17 cellular contexts compared by ENCODE assay signal in the genomic region with DNA sequence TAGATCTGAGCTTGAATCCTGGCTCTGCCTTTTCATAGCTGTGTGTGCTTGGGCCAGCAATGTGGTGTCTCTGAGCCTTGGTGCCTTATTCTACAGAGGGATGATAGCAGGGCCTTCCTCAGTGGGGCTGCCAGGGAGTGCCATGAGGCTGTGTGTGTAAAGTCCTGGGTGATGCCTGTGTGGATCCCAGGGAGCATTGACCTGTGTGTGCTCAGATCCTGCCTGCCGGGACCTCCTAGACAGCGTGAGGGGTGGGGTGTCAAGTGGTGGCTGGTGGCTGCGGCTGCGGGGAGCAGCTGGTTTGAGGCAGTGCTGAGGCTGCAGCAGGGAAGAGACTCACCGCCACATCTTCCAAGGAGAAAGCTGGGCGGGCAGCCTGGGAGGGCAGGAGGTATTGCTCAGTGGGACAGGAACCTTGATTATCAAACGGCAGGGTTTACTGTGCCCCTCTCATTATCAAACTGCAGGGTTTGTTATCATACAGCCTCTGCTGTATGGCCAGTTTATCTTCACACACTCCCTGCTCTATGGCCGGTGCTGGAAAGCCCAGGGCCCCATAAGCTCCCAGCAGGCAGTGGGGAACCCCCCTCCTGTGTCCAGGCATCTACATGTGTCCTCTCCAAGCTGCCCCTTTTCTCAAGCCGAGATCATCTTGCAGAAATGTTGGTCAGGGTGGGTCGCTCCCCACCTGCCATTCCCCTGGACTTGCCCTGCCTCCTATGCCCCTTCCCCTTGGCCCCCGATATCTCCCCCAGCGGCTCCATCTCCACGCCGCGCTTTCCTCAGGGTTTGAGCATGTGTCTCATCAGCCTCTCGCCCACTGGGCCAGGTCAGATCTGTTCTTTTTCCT. TPM values are rescaled to one million over a fixed set of nuclear protein-coding genes. Genes with fewer than 3 reads are reported as not detected.
A peak's percentile ranks its signal among the peaks of the same experiment; 100 is the strongest.
DNase-seq lines count a peak whose midpoint lies in the region; ATAC-seq and TF ChIP-seq lines count a peak whose summit lies in the region.
"Had no signal": no experiment of that assay in that cellular context is flagged by ENCODE, and none has a peak within 500 bp of the region (broad histone marks: within the 10 kb centered on the region; RNA-seq: fewer than 3 reads in every experiment).

No MANE protein-coding gene starts in this region.

- CTCF ChIA-PET in Caco-2 (lab: Charles Lee), result interaction anchor here (1.3 kb wide), 1 partner anchor 543 kb away, joined by 3 read pairs; no protein-coding TSS in a partner anchor
- CTCF ChIA-PET in activated CD8-positive, alpha-beta T cell treated with anti-CD3 and anti-CD28 coated beads, Interleukin-2, amount 10 ng/mL, durations not matched to agents 7 days and 5 days (lab: Charles Lee), result interaction anchor here (1.2 to 2.3 kb wide), 3 partner anchors 12 to 402 kb away, joined by 3 to 7 read pairs (median 4); no protein-coding TSS in a partner anchor
- CTCF ChIA-PET in HEK293T (lab: Yijun Ruan, JAX), result no interaction called here

- H4K20me1 ChIP-seq in BLaER1 treated with 17β-estradiol and CSF1 and Interleukin-3, amounts not matched to agents 10 nM and 100 nM, result peaks cover 0 to 26% (median 0%) of the 10 kb centered on the region in 11 experiments; a peak in 5 of 22 replicates

- H3K36me3 ChIP-seq in BLaER1 treated with 17β-estradiol and CSF1 and Interleukin-3, amounts not matched to agents 10 nM and 100 nM, result no peaks in the 10 kb centered on the region
- no peaks in the 10 kb centered on the region; the same call in none of the 2 replicates for H3K36me3 ChIP-seq in Caco-2 (ENCODE audit: control insufficient read depth, insufficient read depth, low read length)
- no peaks in the 10 kb centered on the region for H3K36me3 ChIP-seq in mucosa of descending colon (ENCODE audit: low read depth)
- H3K36me3 ChIP-seq: heart left ventricle, left ventricle myocardium inferior, stomach had no signal

- intact Hi-C loops in Caco-2 (cut with micrococcal nuclease; ENCODE audit: unreplicated experiment), result no loop called here
- intact Hi-C loops in mucosa of descending colon (cut with DNase I, micrococcal nuclease), result no loop called here

- H3K4me2 ChIP-seq in BLaER1 treated with 17β-estradiol and CSF1 and Interleukin-3, amounts not matched to agents 10 nM and 100 nM, result peak overlapping the region; percentile 68 to 100 (median 98)

- H3K27me3 Mint-ChIP-seq in Caco-2 (ENCODE audit: insufficient read depth, unreplicated experiment), result no peaks in the 10 kb centered on the region
- peaks cover 5% of the 10 kb centered on the region for H3K27me3 Mint-ChIP-seq in activated CD8-positive, alpha-beta T cell treated with anti-CD3 and anti-CD28 coated beads, Interleukin-2, amount 10 ng/mL, durations not matched to agents 7 days and 5 days (ENCODE audit: low read depth)
- H3K27me3 Mint-ChIP-seq: naive thymus-derived CD8-positive, alpha-beta T cell had no signal

- H3K9ac ChIP-seq in BLaER1 treated with 17β-estradiol and CSF1 and Interleukin-3, amounts not matched to agents 10 nM and 100 nM, result peak overlapping the region in 3 of 11 experiments; percentile 11 to 37 (median 20); a peak in 2 of 22 replicates

- no peak overlapping the region for H3K4me3 ChIP-seq in BLaER1 treated with 17β-estradiol and CSF1 and Interleukin-3, amounts not matched to agents 10 nM and 100 nM
- H3K4me3 ChIP-seq in Caco-2 (ENCODE audit: low read depth, low read length), result no peak overlapping the region
- no peak overlapping the region for H3K4me3 ChIP-seq in mucosa of descending colon
- H3K4me3 ChIP-seq: heart left ventricle, left ventricle myocardium inferior, stomach had no signal

- peak overlapping the region in 7 of 11 experiments; percentile 38 to 90 (median 80); a peak in 12 of 22 replicates for H3K27ac ChIP-seq in BLaER1 treated with 17β-estradiol and CSF1 and Interleukin-3, amounts not matched to agents 10 nM and 100 nM
- H3K27ac ChIP-seq: heart left ventricle, left ventricle myocardium inferior, stomach had no signal

- POLR2A ChIA-PET in Caco-2 (lab: Charles Lee), result no interaction called here
- POLR2A ChIA-PET in activated CD8-positive, alpha-beta T cell treated with anti-CD3 and anti-CD28 coated beads, Interleukin-2, amount 10 ng/mL, durations not matched to agents 7 days and 5 days (lab: Charles Lee), result interaction anchor here (0.5 to 3.7 kb wide), 4 partner anchors 10 to 20 kb away, joined by 3 to 18 read pairs (median 4); no protein-coding TSS in a partner anchor
- POLR2A ChIA-PET in HEK293T (lab: Yijun Ruan, JAX), result no interaction called here

- H3K4me1 ChIP-seq in BLaER1 treated with 17β-estradiol and CSF1 and Interleukin-3, amounts not matched to agents 10 nM and 100 nM, result peaks cover 93 to 100% (median 99%) of the 10 kb centered on the region in 10 experiments
- H3K4me1 ChIP-seq in Caco-2 (peaks cover 8% of the 10 kb centered on the region; the same call in 1 of the 2 replicates), mucosa of descending colon (ENCODE audit: low read depth) (peaks cover 37% of the 10 kb centered on the region)

- H3K27me3 ChIP-seq in BLaER1 treated with 17β-estradiol and CSF1 and Interleukin-3, amounts not matched to agents 10 nM and 100 nM, result no peaks in the 10 kb centered on the region; a peak in 1 of 22 replicates
- H3K27me3 ChIP-seq in Caco-2 (replicated peaks; ENCODE audit: control insufficient read depth, insufficient read depth, low read length), result no peaks in the 10 kb centered on the region
- H3K27me3 ChIP-seq: heart left ventricle, stomach had no signal

- DNase-seq in Caco-2, result peak in 1 of 2 experiments; percentile 26
- no peak for DNase-seq in activated CD8-positive, alpha-beta T cell treated with anti-CD3 and anti-CD28 coated beads, Interleukin-2, amount 10 ng/mL, durations not matched to agents 7 days and 5 days
- DNase-seq in mucosa of descending colon, result peak in 2 of 3 donors; percentile 21 to 40
- no peak for DNase-seq in KG1 (lab: John Stamatoyannopoulos, UW)
- no peak for DNase-seq in HEK293T (ENCODE audit: extremely low spot score)
- DNase-seq: activated B cell treated with CpG ODN at 0.5 μM for 24 hours; GDM1; left ventricle myocardium inferior; naive thymus-derived CD8-positive, alpha-beta T cell; NCI-H1092 treated with DMSO at 0.1 percent for 48 hours; NCI-H226; stomach had no signal

- peak overlapping the region; percentile 7 for H3K27ac Mint-ChIP-seq in Caco-2 (ENCODE audit: unreplicated experiment)
- H3K27ac Mint-ChIP-seq in activated CD8-positive, alpha-beta T cell treated with anti-CD3 and anti-CD28 coated beads, Interleukin-2, amount 10 ng/mL, durations not matched to agents 7 days and 5 days, result peak overlapping the region; percentile 64
- H3K27ac Mint-ChIP-seq: IgD-negative memory B cell had no signal

- TF ChIP-seq CTCF in Caco-2 (IDR thresholded peaks at IDR 0.05; ENCODE audit: insufficient read depth in 1 of 2, low read depth in 1 of 2, low read length in 1 of 2, severe bottlenecking in 1 of 2, unreplicated experiment in 1 of 2) (no peak), mucosa of descending colon (IDR thresholded peaks at IDR 0.05) (no peak)

- H3K36me3 Mint-ChIP-seq in Caco-2 (ENCODE audit: insufficient read depth, unreplicated experiment), result peaks cover 14% of the 10 kb centered on the region
- H3K36me3 Mint-ChIP-seq in activated CD8-positive, alpha-beta T cell treated with anti-CD3 and anti-CD28 coated beads, Interleukin-2, amount 10 ng/mL, durations not matched to agents 7 days and 5 days (ENCODE audit: low read depth), result peaks cover 23% of the 10 kb centered on the region
- H3K36me3 Mint-ChIP-seq: naive thymus-derived CD8-positive, alpha-beta T cell had no signal

- BruUV-seq in Caco-2 (replicated peaks; lab: Mats Ljungman, UMichigan), result no TSS peak

- H3K4me3 Mint-ChIP-seq in Caco-2 (ENCODE audit: unreplicated experiment), result no peak overlapping the region
- H3K4me3 Mint-ChIP-seq in activated CD8-positive, alpha-beta T cell treated with anti-CD3 and anti-CD28 coated beads, Interleukin-2, amount 10 ng/mL, durations not matched to agents 7 days and 5 days, result no peak overlapping the region
- H3K4me3 Mint-ChIP-seq: activated B cell treated with CpG ODN at 0.5 μM for 24 hours, IgD-negative memory B cell had no signal

- no peak for ATAC-seq in activated CD8-positive, alpha-beta T cell treated with anti-CD3 and anti-CD28 coated beads, Interleukin-2, amount 10 ng/mL, durations not matched to agents 7 days and 5 days
- ATAC-seq in mucosa of descending colon (no peak), HG02885 (IDR thresholded peaks at IDR 0.05; ENCODE audit: poor library complexity, unreplicated experiment) (no peak), HG02870 (IDR thresholded peaks at IDR 0.05; ENCODE audit: unreplicated experiment) (no peak)
- ATAC-seq: heart left ventricle had no signal

- peaks cover 11% of the 10 kb centered on the region for H3K4me1 Mint-ChIP-seq in Caco-2 (ENCODE audit: low read depth, unreplicated experiment)
- peaks cover 66% of the 10 kb centered on the region for H3K4me1 Mint-ChIP-seq in activated CD8-positive, alpha-beta T cell treated with anti-CD3 and anti-CD28 coated beads, Interleukin-2, amount 10 ng/mL, durations not matched to agents 7 days and 5 days (ENCODE audit: low read depth)

- H3K9me3 Mint-ChIP-seq in Caco-2 (ENCODE audit: unreplicated experiment), result no peaks in the 10 kb centered on the region
- no peaks in the 10 kb centered on the region for H3K9me3 Mint-ChIP-seq in activated CD8-positive, alpha-beta T cell treated with anti-CD3 and anti-CD28 coated beads, Interleukin-2, amount 10 ng/mL, durations not matched to agents 7 days and 5 days (ENCODE audit: insufficient read depth)
- H3K9me3 Mint-ChIP-seq: activated B cell treated with CpG ODN at 0.5 μM for 24 hours; IgD-negative memory B cell; naive thymus-derived CD8-positive, alpha-beta T cell had no signal

- peaks cover 0 to 7% (median 0%) of the 10 kb centered on the region in 11 experiments; a peak in 1 of 22 replicates for H3K9me3 ChIP-seq in BLaER1 treated with 17β-estradiol and CSF1 and Interleukin-3, amounts not matched to agents 10 nM and 100 nM (replicated peaks in 1 of 11)
- H3K9me3 ChIP-seq in Caco-2 (no peaks in the 10 kb centered on the region), mucosa of descending colon (no peaks in the 10 kb centered on the region)
- H3K9me3 ChIP-seq: left ventricle myocardium inferior, stomach had no signal

TF ChIP-seq in HEK293T, 16 proteins besides CTCF, POLR2A, EP300 and RAD21 (continues in another document):
- TF ChIP-seq HDGF (IDR thresholded peaks at IDR 0.05; ENCODE audit: borderline replicate concordance), result no peak
- no peak for TF ChIP-seq FOXA1 (IDR thresholded peaks at IDR 0.05)
- TF ChIP-seq BHLHE40 (IDR thresholded peaks at IDR 0.05; ENCODE audit: borderline replicate concordance), result no peak
- TF ChIP-seq ELF4 (IDR thresholded peaks at IDR 0.05), result no peak
- TF ChIP-seq SP1 (IDR thresholded peaks at IDR 0.05), result no peak

RNA-seq across cellular contexts. Expression of gene ADCY7, which starts 3.1 kb away (rescaled TPM):
- total RNA-seq in Caco-2 (2022), result 51.3 and 54.2 TPM in 2 replicates
- total RNA-seq in activated CD8-positive, alpha-beta T cell treated with anti-CD3 and anti-CD28 coated beads, Interleukin-2, amount 10 ng/mL, durations not matched to agents 7 days and 5 days, result 100 to 1,000 TPM; 214 to 225 TPM
- 10 to 100 TPM; 12.4 to 25.0 (median 22.7) TPM for total RNA-seq in mucosa of descending colon

Comparison
In these comparisons a context has a peak if more than half of its experiments do, and no peak if none do; other contexts are left out.
1. DNase-seq: peak in mucosa of descending colon (2 of 3); none in activated CD8-positive, alpha-beta T cell treated with anti-CD3 and anti-CD28 coated beads, Interleukin-2, amount 10 ng/mL, durations not matched to agents 7 days and 5 days (single experiment), KG1 (single experiment) and HEK293T (single experiment).